In genomic region chr16:77965346-77965745, GRCh38 we compare ENCODE assay signal across 28 cellular contexts. TPM values are rescaled to one million over a fixed set of nuclear protein-coding genes. Genes with fewer than 3 reads are reported as not detected.
"Had no signal": no experiment of that assay in that cellular context is flagged by ENCODE, and none has a peak within 500 bp of the region (broad histone marks: within the 10 kb centered on the region; RNA-seq: fewer than 3 reads in every experiment).

No MANE protein-coding gene starts in this region.

- H3K27me3 Mint-ChIP-seq: brain had no signal

- H3K9me3 Mint-ChIP-seq: activated naive CD4-positive, alpha-beta T cell treated with anti-CD3 and anti-CD28 coated beads, Interleukin-2, amount 50 U/mL, for 24 hours; activated T-helper 1 cell treated with anti-CD3 and anti-CD28 coated beads, Interleukin-12 subunit alpha, Interleukin-12 subunit beta, Interleukin-2, Interleukin-4 antibody, amounts not matched to agents 30 ng/mL and 10 ng/mL and 1 ng/mL, durations not matched to agents 14 hours and 24 hours and 36 hours; stimulated activated memory B cell treated with anti-CD40 and anti-IgM and Interleukin-4, amounts not matched to agents 10 μg/mL and 1 μg/mL and 100 μg/mL, for 72 hours; T-cell; T-helper 2 cell treated with Interferon-gamma antibody and Interleukin-4, amounts not matched to agents 5 μg/mL and 100 μg/mL, for 36 hours had no signal

- H3K27ac Mint-ChIP-seq: activated CD8-positive, alpha-beta T cell treated with anti-CD3 and anti-CD28 coated beads, Interleukin-2, amount 10 ng/mL, durations not matched to agents 7 days and 5 days; activated naive CD4-positive, alpha-beta T cell treated with anti-CD3 and anti-CD28 coated beads, Interleukin-2, amount 50 U/mL, for 24 hours; activated T-helper 1 cell treated with anti-CD3 and anti-CD28 coated beads, Interleukin-12 subunit alpha, Interleukin-12 subunit beta, Interleukin-2, Interleukin-4 antibody, amounts not matched to agents 30 ng/mL and 10 ng/mL and 1 ng/mL, durations not matched to agents 14 hours and 24 hours and 36 hours; memory B cell; naive thymus-derived CD4-positive, alpha-beta T cell; stimulated activated memory B cell treated with anti-CD40 and anti-IgM and Interleukin-4, amounts not matched to agents 10 μg/mL and 1 μg/mL and 100 μg/mL, for 72 hours; T-cell; T-helper 2 cell treated with Interferon-gamma antibody and Interleukin-4, amounts not matched to agents 5 μg/mL and 100 μg/mL, for 36 hours had no signal

- ATAC-seq: activated CD8-positive, alpha-beta T cell treated with anti-CD3 and anti-CD28 coated beads, Interleukin-2, amount 10 ng/mL, durations not matched to agents 7 days and 5 days; naive thymus-derived CD4-positive, alpha-beta T cell; sciatic nerve; stimulated activated memory B cell treated with anti-CD40 and anti-IgM and Interleukin-4, amounts not matched to agents 10 μg/mL and 1 μg/mL and 100 μg/mL, for 72 hours; T-cell had no signal

- DNase-seq: activated CD4-positive, alpha-beta T cell treated with anti-CD3 and anti-CD28 coated beads for 1 hour; activated CD4-positive, alpha-beta T cell treated with anti-CD3 and anti-CD28 coated beads, Interleukin-2, amount 50 U/mL, for 1 hour; activated CD8-positive, alpha-beta T cell treated with anti-CD3 and anti-CD28 coated beads, Interleukin-2, amount 10 ng/mL, durations not matched to agents 7 days and 5 days; activated gamma-delta T cell; aorta; caudate nucleus; dermis blood vessel endothelial cell; effector memory CD4-positive, alpha-beta T cell; naive thymus-derived CD4-positive, alpha-beta T cell; occipital lobe; small intestine; stimulated activated CD4-positive, alpha-beta T cell treated with anti-CD3 and anti-CD28 coated beads, Interleukin-2, amount 100 ng/mL, for 24 hours; stomach; T-cell had no signal

- FAIRE-seq: endothelial cell of umbilical vein, small intestine had no signal

- H3K27me3 ChIP-seq: tibial nerve had no signal

- H3K9me3 ChIP-seq: esophagus muscularis mucosa, stomach, suprapubic skin, tibial nerve had no signal

- H3K4me1 ChIP-seq: esophagus muscularis mucosa, stomach, suprapubic skin, tibial nerve had no signal

- H3K4me1 Mint-ChIP-seq: activated naive CD4-positive, alpha-beta T cell treated with anti-CD3 and anti-CD28 coated beads, Interleukin-2, amount 50 U/mL, for 24 hours; naive thymus-derived CD4-positive, alpha-beta T cell; stimulated activated memory B cell treated with anti-CD40 and anti-IgM and Interleukin-4, amounts not matched to agents 10 μg/mL and 1 μg/mL and 100 μg/mL, for 72 hours; T-cell had no signal

- H3K4me3 Mint-ChIP-seq: activated CD8-positive, alpha-beta T cell treated with anti-CD3 and anti-CD28 coated beads, Interleukin-2, amount 10 ng/mL, durations not matched to agents 7 days and 5 days; activated naive CD4-positive, alpha-beta T cell treated with anti-CD3 and anti-CD28 coated beads, Interleukin-2, amount 50 U/mL, for 24 hours; activated T-helper 1 cell treated with anti-CD3 and anti-CD28 coated beads, Interleukin-12 subunit alpha, Interleukin-12 subunit beta, Interleukin-2, Interleukin-4 antibody, amounts not matched to agents 30 ng/mL and 10 ng/mL and 1 ng/mL, durations not matched to agents 14 hours and 24 hours and 36 hours; brain; memory B cell; naive thymus-derived CD4-positive, alpha-beta T cell; neural crest cell; stimulated activated memory B cell treated with anti-CD40 and anti-IgM and Interleukin-4, amounts not matched to agents 10 μg/mL and 1 μg/mL and 100 μg/mL, for 72 hours; T-cell; T-helper 2 cell treated with Interferon-gamma antibody and Interleukin-4, amounts not matched to agents 5 μg/mL and 100 μg/mL, for 36 hours had no signal

- H3K36me3 Mint-ChIP-seq: activated naive CD4-positive, alpha-beta T cell treated with anti-CD3 and anti-CD28 coated beads, Interleukin-2, amount 50 U/mL, for 24 hours; memory B cell; naive thymus-derived CD4-positive, alpha-beta T cell; stimulated activated memory B cell treated with anti-CD40 and anti-IgM and Interleukin-4, amounts not matched to agents 10 μg/mL and 1 μg/mL and 100 μg/mL, for 72 hours; T-cell had no signal

- H3K27ac ChIP-seq: esophagus muscularis mucosa, stomach, suprapubic skin, tibial nerve, VCaP had no signal

- H3K4me3 ChIP-seq: esophagus muscularis mucosa, stomach, suprapubic skin, tibial nerve had no signal

- H3K36me3 ChIP-seq: esophagus muscularis mucosa, stomach, suprapubic skin, tibial nerve had no signal

RNA-seq across cellular contexts. Expression of gene CLEC3A, which starts 57.0 kb away (rescaled TPM):
- total RNA-seq: activated CD8-positive, alpha-beta T cell treated with anti-CD3 and anti-CD28 coated beads, Interleukin-2, amount 10 ng/mL, durations not matched to agents 7 days and 5 days; activated T-helper 1 cell treated with anti-CD3 and anti-CD28 coated beads, Interleukin-12 subunit alpha, Interleukin-12 subunit beta, Interleukin-2, Interleukin-4 antibody, amounts not matched to agents 30 ng/mL and 10 ng/mL and 1 ng/mL, durations not matched to agents 14 hours and 24 hours and 36 hours; aorta; dermis blood vessel endothelial cell; endothelial cell of umbilical vein; lower leg skin; naive thymus-derived CD4-positive, alpha-beta T cell; neural crest cell; occipital lobe; sciatic nerve; suprapubic skin; T-cell; tibial nerve had no signal
- polyA plus RNA-seq: aorta; endothelial cell of umbilical vein; naive thymus-derived CD4-positive, alpha-beta T cell had no signal
